In the genomic region with DNA sequence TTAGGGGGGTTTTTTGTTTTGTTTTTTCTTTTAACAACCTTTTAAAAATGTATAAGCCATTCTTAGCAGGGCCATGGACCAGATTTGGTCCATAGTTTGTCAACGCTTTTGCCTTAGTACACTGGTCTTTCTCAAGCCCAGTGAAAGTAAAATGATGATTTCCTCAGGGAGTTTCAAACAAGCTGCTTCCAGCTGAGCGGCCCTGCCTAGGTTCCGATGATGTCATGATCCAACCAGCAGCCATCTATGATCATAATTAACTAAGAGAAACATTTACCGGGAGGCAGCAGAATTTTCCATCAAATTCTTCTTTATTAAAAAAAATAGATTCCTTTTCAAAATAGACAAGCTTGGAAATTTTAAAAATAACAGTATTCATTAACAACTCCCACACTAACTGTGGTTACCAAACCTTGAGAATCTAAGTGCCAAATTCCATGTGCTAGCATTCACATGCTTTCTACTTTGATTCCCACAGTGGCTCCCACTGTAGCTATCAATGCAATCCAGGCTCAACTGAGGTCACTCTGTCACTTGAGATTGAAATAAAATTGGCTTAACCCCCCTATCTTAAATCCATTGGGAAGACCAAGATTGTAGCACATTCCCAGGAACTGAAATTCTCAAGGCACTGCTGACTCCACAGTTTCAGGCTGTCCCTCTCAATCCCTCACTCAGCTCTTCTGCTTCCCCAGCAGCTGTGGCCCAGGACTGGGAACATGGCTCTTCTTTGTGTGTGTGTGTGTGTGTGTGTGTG, we compare ENCODE assay signal across 15 cellular contexts.
DNase-seq lines count a peak whose midpoint lies in the region; ATAC-seq, FAIRE-seq and TF ChIP-seq lines count a peak whose summit lies in the region.
"Had no signal": no experiment of that assay in that cellular context is flagged by ENCODE, and none has a peak within 500 bp of the region (broad histone marks: within the 10 kb centered on the region; RNA-seq: fewer than 3 reads in every experiment).

No MANE protein-coding gene starts in this region.

- H2AFZ ChIP-seq in HepG2 (ENCODE audit: low read length) = no peak overlapping the region

- no peak overlapping the region for H3K4me3 ChIP-seq in HepG2 (replicated peaks in 1 of 3; ENCODE audit: insufficient read depth in 1 of 3, low read depth in 2 of 3, low read length in 3 of 3)
- H3K4me3 ChIP-seq in right lobe of liver = no peak overlapping the region
- H3K4me3 ChIP-seq in heart left ventricle = no peak overlapping the region
- H3K4me3 ChIP-seq in psoas muscle = no peak overlapping the region
- H3K4me3 ChIP-seq: A549 had no signal

- no peak for TF ChIP-seq RAD21 in HepG2 (CRISPR knock-in tag; IDR thresholded peaks at IDR 0.05)

- DNase-seq in HepG2 (ENCODE audit: low spot score) (no peak), right lobe of liver (no peak), heart left ventricle (peak in 4 of 5 donors; percentile 51 to 70 (median 68)), psoas muscle (no peak), T-helper 17 cell (no peak), DMS 273 (lab: John Stamatoyannopoulos, UW; ENCODE audit: unreplicated experiment) (no peak), natural killer cell (no peak)
- DNase-seq: activated CD4-positive, alpha-beta T cell treated with anti-CD3 and anti-CD28 coated beads for 48 hours; NCI-H1105 treated with DMSO at 0.1 percent for 48 hours; NCI-H446 treated with DMSO at 0.1 percent for 48 hours; stimulated activated naive CD8-positive, alpha-beta T cell treated with anti-CD3 and anti-CD28 coated beads, Interleukin-15, amount 100 ng/mL, for 72 hours had no signal

- H3K27me3 ChIP-seq in HepG2 (ENCODE audit: control insufficient read depth in 1 of 2, insufficient read depth in 2 of 2, low read length in 2 of 2) = no peaks in the 10 kb centered on the region; a peak in 1 of 5 replicates
- no peaks in the 10 kb centered on the region for H3K27me3 ChIP-seq in right lobe of liver
- H3K27me3 ChIP-seq in heart left ventricle = no peaks in the 10 kb centered on the region
- H3K27me3 ChIP-seq in psoas muscle (ENCODE audit: insufficient read depth in 3 of 3, low read length in 2 of 3) = no peaks in the 10 kb centered on the region

- ATAC-seq in HepG2 (no peak), right lobe of liver (no peak), heart left ventricle (peak; percentile 63 to 78 (median 70)), psoas muscle (peak in 2 of 4 donors; percentile 48 to 50), T-helper 17 cell (no peak), natural killer cell (no peak), HG02571 (IDR thresholded peaks at IDR 0.05; ENCODE audit: unreplicated experiment) (no peak)
- ATAC-seq: A549 had no signal

- no peak overlapping the region for H3K9ac ChIP-seq in HepG2 (ENCODE audit: insufficient read depth, low read depth, low read length)

- H3K4me1 ChIP-seq in HepG2 (ENCODE audit: insufficient read depth, low read length) (no peaks in the 10 kb centered on the region), right lobe of liver (peaks cover 0 to 7% (median 2%) of the 10 kb centered on the region in 4 donors), heart left ventricle (peaks cover 0 to 74% (median 32%) of the 10 kb centered on the region in 12 donors), psoas muscle (no peaks in the 10 kb centered on the region)
- H3K4me1 ChIP-seq: A549 had no signal

- H3K4me3 Mint-ChIP-seq in T-helper 17 cell = no peak overlapping the region
- H3K4me3 Mint-ChIP-seq in natural killer cell = no peak overlapping the region
- H3K4me3 Mint-ChIP-seq: activated T-helper 1 cell treated with anti-CD3 and anti-CD28 coated beads, Interleukin-12 subunit alpha, Interleukin-12 subunit beta, Interleukin-2, Interleukin-4 antibody, amounts not matched to agents 30 ng/mL and 10 ng/mL and 1 ng/mL, durations not matched to agents 14 hours and 24 hours and 36 hours; IgD-negative memory B cell; stimulated activated naive CD8-positive, alpha-beta T cell treated with anti-CD3 and anti-CD28 coated beads, Interleukin-15, amount 100 ng/mL, for 72 hours had no signal

- H3K36me3 ChIP-seq in HepG2 (replicated peaks in 1 of 2; ENCODE audit: control insufficient read depth in 1 of 2, insufficient read depth in 2 of 2, low read length in 2 of 2) (no peaks in the 10 kb centered on the region), right lobe of liver (no peaks in the 10 kb centered on the region), heart left ventricle (no peaks in the 10 kb centered on the region), psoas muscle (ENCODE audit: insufficient read depth in 1 of 2, low read depth in 1 of 2) (no peaks in the 10 kb centered on the region)

- no peak for TF ChIP-seq CTCF in HepG2 (CRISPR knock-in tag; IDR thresholded peaks at IDR 0.05)
- TF ChIP-seq CTCF in right lobe of liver (IDR thresholded peaks at IDR 0.05) = no peak
- TF ChIP-seq CTCF in heart left ventricle (IDR thresholded peaks at IDR 0.05) = no peak
- no peak for TF ChIP-seq CTCF in psoas muscle (IDR thresholded peaks at IDR 0.05)
- TF ChIP-seq CTCF in natural killer cell (IDR thresholded peaks at IDR 0.05) = no peak

- FAIRE-seq in HepG2 (lab: Jason Lieb, UNC) = no peak
- FAIRE-seq: A549 had no signal

- in situ Hi-C loops in HepG2 (cut with HindIII; ENCODE audit: extremely low pct_ligation_motif_present, low pct_unique_long_range_greater_than_20kb) = no loop called here

- H3K79me2 ChIP-seq in HepG2 (ENCODE audit: insufficient read depth, low read length) = no peaks in the 10 kb centered on the region

- H4K20me1 ChIP-seq in HepG2 (ENCODE audit: insufficient read depth, low read length) = no peaks in the 10 kb centered on the region

- BruUV-seq in HepG2 (replicated peaks; lab: Mats Ljungman, UMichigan) = no TSS peak

- H3K9me3 ChIP-seq in HepG2 (ENCODE audit: low read length) = no peaks in the 10 kb centered on the region
- no peaks in the 10 kb centered on the region for H3K9me3 ChIP-seq in right lobe of liver
- H3K9me3 ChIP-seq in heart left ventricle = no peaks in the 10 kb centered on the region
- H3K9me3 ChIP-seq in psoas muscle = no peaks in the 10 kb centered on the region
- no peaks in the 10 kb centered on the region for H3K9me3 ChIP-seq in T-helper 17 cell (ENCODE audit: control insufficient read depth, low read length, poor library complexity, severe bottlenecking)
- H3K9me3 ChIP-seq: A549 had no signal

- POLR2A ChIA-PET in HepG2 (lab: Yijun Ruan, JAX) = no interaction called here

- H3K4me1 Mint-ChIP-seq in T-helper 17 cell (no peaks in the 10 kb centered on the region), natural killer cell (no peaks in the 10 kb centered on the region)
- H3K4me1 Mint-ChIP-seq: IgD-negative memory B cell; stimulated activated naive CD8-positive, alpha-beta T cell treated with anti-CD3 and anti-CD28 coated beads, Interleukin-15, amount 100 ng/mL, for 72 hours had no signal

- TF ChIP-seq EP300 in HepG2 (IDR thresholded peaks at IDR 0.05; ENCODE audit: low read depth in 2 of 2, low read length in 2 of 2) = no peak
- no peak for TF ChIP-seq EP300 in HepG2 (CRISPR knock-in tag; IDR thresholded peaks at IDR 0.05; ENCODE audit: borderline replicate concordance)

- H3K4me2 ChIP-seq in HepG2 (ENCODE audit: low read depth, low read length) = no peak overlapping the region
- H3K4me2 ChIP-seq: A549 had no signal

- peaks cover 30% of the 10 kb centered on the region for H3K27me3 Mint-ChIP-seq in T-helper 17 cell
- H3K27me3 Mint-ChIP-seq in natural killer cell (ENCODE audit: low read depth in 2 of 2) = peaks cover 6 to 23% of the 10 kb centered on the region in 2 donors
- H3K27me3 Mint-ChIP-seq: IgD-negative memory B cell had no signal

- CTCF ChIA-PET in HepG2 (lab: Yijun Ruan, JAX; ENCODE audit: low intra/inter-chr PET ratio, low total read pairs) = no interaction called here

- H3K36me3 Mint-ChIP-seq in T-helper 17 cell (ENCODE audit: low read depth) = no peaks in the 10 kb centered on the region
- no peaks in the 10 kb centered on the region for H3K36me3 Mint-ChIP-seq in natural killer cell
- H3K36me3 Mint-ChIP-seq: IgD-negative memory B cell had no signal

- 58% methylated on average over 4 of the region's 4 CpGs for WGBS in HepG2 (ENCODE audit: low lambda C conversion rate)
- WGBS in right lobe of liver (ENCODE audit: insufficient coverage, low coverage, low lambda C conversion rate, missing lambda C conversion rate) = 58% methylated on average over 4 of the region's 4 CpGs
- 44 to 50% (median 47%) methylated on average over 4 of the region's 4 CpGs for WGBS in heart left ventricle, 4 donors
- 38 to 50% (median 44%) methylated on average over 4 of the region's 4 CpGs for WGBS in psoas muscle, 3 donors

- peaks cover 0 to 2% of the 10 kb centered on the region in 2 donors for H3K9me3 Mint-ChIP-seq in natural killer cell
- H3K9me3 Mint-ChIP-seq: activated T-helper 1 cell treated with anti-CD3 and anti-CD28 coated beads, Interleukin-12 subunit alpha, Interleukin-12 subunit beta, Interleukin-2, Interleukin-4 antibody, amounts not matched to agents 30 ng/mL and 10 ng/mL and 1 ng/mL, durations not matched to agents 14 hours and 24 hours and 36 hours; stimulated activated naive CD8-positive, alpha-beta T cell treated with anti-CD3 and anti-CD28 coated beads, Interleukin-15, amount 100 ng/mL, for 72 hours had no signal

- intact Hi-C loops in HepG2 (cut with micrococcal nuclease; ENCODE audit: unreplicated experiment) (no loop called here), right lobe of liver (cut with DNase I) (no loop called here), heart left ventricle (cut with DNase I) (loop anchor here in 6 of 10 donors (2.0 to 10.0 kb wide), 8 partner anchors 91 to 271 kb away; partner anchors contain the start of gene RNF152 (in 1 of the 6)), psoas muscle (cut with DNase I) (loop anchor here in 1 of 2 donors (10.0 kb wide), 1 partner anchor 151 kb away; the partner anchor contains the start of gene RNF152), natural killer cell (cut with micrococcal nuclease) (no loop called here)

- TF ChIP-seq POLR2A in HepG2 (IDR thresholded peaks at IDR 0.05; ENCODE audit: insufficient read depth in 1 of 2, low read depth in 2 of 2, low read length in 2 of 2) = no peak
- TF ChIP-seq POLR2A in right lobe of liver (IDR thresholded peaks at IDR 0.05) = no peak
- no peak for TF ChIP-seq POLR2A in heart left ventricle (IDR thresholded peaks at IDR 0.05)

- H3K27ac ChIP-seq in HepG2 (ENCODE audit: extremely low read length, insufficient read depth, low read length) (no peak overlapping the region), right lobe of liver (no peak overlapping the region), heart left ventricle (peak overlapping the region; percentile 66 to 95 (median 85)), psoas muscle (peak overlapping the region; percentile 42)
- H3K27ac ChIP-seq: A549 had no signal

- H3K27ac Mint-ChIP-seq in T-helper 17 cell = no peak overlapping the region
- H3K27ac Mint-ChIP-seq in natural killer cell = no peak overlapping the region
- H3K27ac Mint-ChIP-seq: activated T-helper 1 cell treated with anti-CD3 and anti-CD28 coated beads, Interleukin-12 subunit alpha, Interleukin-12 subunit beta, Interleukin-2, Interleukin-4 antibody, amounts not matched to agents 30 ng/mL and 10 ng/mL and 1 ng/mL, durations not matched to agents 14 hours and 24 hours and 36 hours; IgD-negative memory B cell; stimulated activated naive CD8-positive, alpha-beta T cell treated with anti-CD3 and anti-CD28 coated beads, Interleukin-15, amount 100 ng/mL, for 72 hours had no signal

TF ChIP-seq in HepG2, 621 proteins besides CTCF, POLR2A, EP300 and RAD21 (continues in another document):
- 0 out of 4 replicates have a peak, but pooled peaks of 1 of the 2 experiments have one; percentile 6 for TF ChIP-seq MAFK (conservative IDR thresholded peaks at IDR 0.05 in 1 of 2, IDR thresholded peaks at IDR 0.05 in 1 of 2; ENCODE audit: low read length in 2 of 2)

Comparison
In these comparisons a context has a peak if more than half of its experiments do, and no peak if none do; other contexts are left out.
1. ATAC-seq: peak in heart left ventricle (4 of 4); none in HepG2 (single experiment), right lobe of liver (0 of 4), T-helper 17 cell (single experiment), natural killer cell (0 of 3) and HG02571 (single experiment).
2. DNase-seq: peak in heart left ventricle (4 of 5); none in HepG2 (single experiment), right lobe of liver (0 of 3), psoas muscle (0 of 2), T-helper 17 cell (0 of 3), DMS 273 (single experiment) and natural killer cell (single experiment).
3. H3K27ac ChIP-seq: peak in heart left ventricle (12 of 12) and psoas muscle (single experiment); none in HepG2 (single experiment) and right lobe of liver (0 of 3).
4. intact Hi-C loops: an anchor here in heart left ventricle (2.0 to 10.0 kb wide); none called in HepG2, right lobe of liver and natural killer cell.